1 cellular context compared by ENCODE assay signal in the genomic region with DNA sequence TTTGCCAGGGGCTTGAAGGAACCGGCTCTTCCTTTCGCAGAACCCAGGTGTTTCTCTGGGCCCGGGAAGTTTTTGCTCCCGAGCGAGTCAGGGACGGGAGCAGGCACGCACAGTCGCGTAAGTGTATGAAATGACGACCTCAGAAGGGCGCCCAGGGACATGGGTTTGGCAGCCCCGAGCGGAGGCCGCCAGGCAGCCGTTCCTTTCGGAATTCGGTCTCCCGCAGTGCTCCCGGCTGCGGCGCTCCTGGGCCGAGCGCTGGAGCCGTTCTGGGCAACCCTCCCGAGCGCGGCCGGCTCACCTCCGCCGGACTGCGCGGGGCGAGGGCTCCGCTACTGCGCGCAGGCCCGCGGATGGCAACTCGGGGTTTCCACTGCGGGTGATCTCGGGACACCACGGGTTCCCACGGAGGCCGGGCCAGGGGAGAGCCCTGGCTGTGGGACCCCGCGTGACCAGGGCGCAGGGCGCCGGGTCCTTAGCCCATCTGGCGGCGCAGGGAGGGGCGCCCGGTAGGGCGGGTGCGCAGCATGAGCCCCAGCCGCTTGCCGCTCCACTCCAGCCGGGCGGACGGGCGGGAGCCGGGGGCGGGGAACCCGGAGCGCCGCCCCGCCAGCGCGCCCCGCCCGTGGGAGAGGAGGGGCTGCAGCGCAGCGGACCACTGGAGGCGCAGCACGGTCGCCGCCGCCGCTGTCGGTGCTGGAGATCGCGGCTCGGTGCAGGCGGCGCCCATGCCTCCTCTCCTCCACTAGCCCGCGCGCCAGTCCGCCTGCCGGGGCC.
TF ChIP-seq lines count a peak whose summit lies in the region.

A gene (plus strand): TSS at position 690 of the 777 bp plus-strand sequence. CDS start 111,673 bp downstream, outside the sequence.

TF ChIP-seq in HEK293, 187 proteins besides CTCF, POLR2A, EP300 and RAD21 (continued from another document and continues in another):
- TF ChIP-seq, protein P1, sequence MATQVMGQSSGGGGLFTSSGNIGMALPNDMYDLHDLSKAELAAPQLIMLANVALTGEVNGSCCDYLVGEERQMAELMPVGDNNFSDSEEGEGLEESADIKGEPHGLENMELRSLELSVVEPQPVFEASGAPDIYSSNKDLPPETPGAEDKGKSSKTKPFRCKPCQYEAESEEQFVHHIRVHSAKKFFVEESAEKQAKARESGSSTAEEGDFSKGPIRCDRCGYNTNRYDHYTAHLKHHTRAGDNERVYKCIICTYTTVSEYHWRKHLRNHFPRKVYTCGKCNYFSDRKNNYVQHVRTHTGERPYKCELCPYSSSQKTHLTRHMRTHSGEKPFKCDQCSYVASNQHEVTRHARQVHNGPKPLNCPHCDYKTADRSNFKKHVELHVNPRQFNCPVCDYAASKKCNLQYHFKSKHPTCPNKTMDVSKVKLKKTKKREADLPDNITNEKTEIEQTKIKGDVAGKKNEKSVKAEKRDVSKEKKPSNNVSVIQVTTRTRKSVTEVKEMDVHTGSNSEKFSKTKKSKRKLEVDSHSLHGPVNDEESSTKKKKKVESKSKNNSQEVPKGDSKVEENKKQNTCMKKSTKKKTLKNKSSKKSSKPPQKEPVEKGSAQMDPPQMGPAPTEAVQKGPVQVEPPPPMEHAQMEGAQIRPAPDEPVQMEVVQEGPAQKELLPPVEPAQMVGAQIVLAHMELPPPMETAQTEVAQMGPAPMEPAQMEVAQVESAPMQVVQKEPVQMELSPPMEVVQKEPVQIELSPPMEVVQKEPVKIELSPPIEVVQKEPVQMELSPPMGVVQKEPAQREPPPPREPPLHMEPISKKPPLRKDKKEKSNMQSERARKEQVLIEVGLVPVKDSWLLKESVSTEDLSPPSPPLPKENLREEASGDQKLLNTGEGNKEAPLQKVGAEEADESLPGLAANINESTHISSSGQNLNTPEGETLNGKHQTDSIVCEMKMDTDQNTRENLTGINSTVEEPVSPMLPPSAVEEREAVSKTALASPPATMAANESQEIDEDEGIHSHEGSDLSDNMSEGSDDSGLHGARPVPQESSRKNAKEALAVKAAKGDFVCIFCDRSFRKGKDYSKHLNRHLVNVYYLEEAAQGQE (tag by site-specific recombination; IDR thresholded peaks at IDR 0.05): no peak
- TF ChIP-seq, protein P2, sequence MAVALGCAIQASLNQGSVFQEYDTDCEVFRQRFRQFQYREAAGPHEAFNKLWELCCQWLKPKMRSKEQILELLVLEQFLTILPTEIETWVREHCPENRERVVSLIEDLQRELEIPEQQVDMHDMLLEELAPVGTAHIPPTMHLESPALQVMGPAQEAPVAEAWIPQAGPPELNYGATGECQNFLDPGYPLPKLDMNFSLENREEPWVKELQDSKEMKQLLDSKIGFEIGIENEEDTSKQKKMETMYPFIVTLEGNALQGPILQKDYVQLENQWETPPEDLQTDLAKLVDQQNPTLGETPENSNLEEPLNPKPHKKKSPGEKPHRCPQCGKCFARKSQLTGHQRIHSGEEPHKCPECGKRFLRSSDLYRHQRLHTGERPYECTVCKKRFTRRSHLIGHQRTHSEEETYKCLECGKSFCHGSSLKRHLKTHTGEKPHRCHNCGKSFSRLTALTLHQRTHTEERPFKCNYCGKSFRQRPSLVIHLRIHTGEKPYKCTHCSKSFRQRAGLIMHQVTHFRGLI (tag by site-specific recombination; IDR thresholded peaks at IDR 0.05): peak; percentile 83
- TF ChIP-seq REPIN1 (tag by site-specific recombination; IDR thresholded peaks at IDR 0.05; ENCODE audit: low read depth) (no peak), ZFP69B (tag by site-specific recombination; IDR thresholded peaks at IDR 0.05) (0 out of 2 replicates have a peak, but pooled peaks have one; percentile 26), ZNF624 (tag by site-specific recombination; IDR thresholded peaks at IDR 0.05) (no peak), ZNF248 (tag by site-specific recombination; IDR thresholded peaks at IDR 0.05) (no peak), IKZF3 (tag by site-specific recombination; IDR thresholded peaks at IDR 0.05) (no peak; the same call in 1 of the 2 replicates), KLF9 (tag by site-specific recombination; IDR thresholded peaks at IDR 0.05; ENCODE audit: low read depth) (0 out of 2 replicates have a peak, but pooled peaks have one; percentile 21), ZNF214 (tag by site-specific recombination; IDR thresholded peaks at IDR 0.05; ENCODE audit: borderline replicate concordance) (no peak), TCF7L2 (IDR thresholded peaks at IDR 0.05; ENCODE audit: borderline replicate concordance, low read depth, low read length) (no peak), ZNF354C (tag by site-specific recombination; IDR thresholded peaks at IDR 0.05; ENCODE audit: borderline replicate concordance, low read depth) (no peak), HOXA7 (CRISPR knock-in tag; IDR thresholded peaks at IDR 0.05; ENCODE audit: borderline replicate concordance) (no peak), ZNF433 (tag by site-specific recombination; IDR thresholded peaks at IDR 0.05; ENCODE audit: low read depth) (no peak), ZNF548 (tag by site-specific recombination; IDR thresholded peaks at IDR 0.05) (no peak), ZNF404 (tag by site-specific recombination; IDR thresholded peaks at IDR 0.05) (no peak), FEZF1 (tag by site-specific recombination; IDR thresholded peaks at IDR 0.05) (no peak), ZBTB17 (tag by site-specific recombination; IDR thresholded peaks at IDR 0.05) (peak; percentile 78), ZNF768 (tag by site-specific recombination; IDR thresholded peaks at IDR 0.05) (no peak), ZNF121 (tag by site-specific recombination; IDR thresholded peaks at IDR 0.05) (no peak), KLF10 (tag by site-specific recombination; IDR thresholded peaks at IDR 0.05) (peak; percentile 29; the same call in 1 of the 2 replicates)
- TF ChIP-seq, protein P3, sequence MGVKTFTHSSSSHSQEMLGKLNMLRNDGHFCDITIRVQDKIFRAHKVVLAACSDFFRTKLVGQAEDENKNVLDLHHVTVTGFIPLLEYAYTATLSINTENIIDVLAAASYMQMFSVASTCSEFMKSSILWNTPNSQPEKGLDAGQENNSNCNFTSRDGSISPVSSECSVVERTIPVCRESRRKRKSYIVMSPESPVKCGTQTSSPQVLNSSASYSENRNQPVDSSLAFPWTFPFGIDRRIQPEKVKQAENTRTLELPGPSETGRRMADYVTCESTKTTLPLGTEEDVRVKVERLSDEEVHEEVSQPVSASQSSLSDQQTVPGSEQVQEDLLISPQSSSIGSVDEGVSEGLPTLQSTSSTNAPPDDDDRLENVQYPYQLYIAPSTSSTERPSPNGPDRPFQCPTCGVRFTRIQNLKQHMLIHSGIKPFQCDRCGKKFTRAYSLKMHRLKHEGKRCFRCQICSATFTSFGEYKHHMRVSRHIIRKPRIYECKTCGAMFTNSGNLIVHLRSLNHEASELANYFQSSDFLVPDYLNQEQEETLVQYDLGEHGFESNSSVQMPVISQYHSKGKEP (tag by site-specific recombination; IDR thresholded peaks at IDR 0.05): 0 out of 2 replicates have a peak, but pooled peaks have one; percentile 52
- TF ChIP-seq, protein P4, sequence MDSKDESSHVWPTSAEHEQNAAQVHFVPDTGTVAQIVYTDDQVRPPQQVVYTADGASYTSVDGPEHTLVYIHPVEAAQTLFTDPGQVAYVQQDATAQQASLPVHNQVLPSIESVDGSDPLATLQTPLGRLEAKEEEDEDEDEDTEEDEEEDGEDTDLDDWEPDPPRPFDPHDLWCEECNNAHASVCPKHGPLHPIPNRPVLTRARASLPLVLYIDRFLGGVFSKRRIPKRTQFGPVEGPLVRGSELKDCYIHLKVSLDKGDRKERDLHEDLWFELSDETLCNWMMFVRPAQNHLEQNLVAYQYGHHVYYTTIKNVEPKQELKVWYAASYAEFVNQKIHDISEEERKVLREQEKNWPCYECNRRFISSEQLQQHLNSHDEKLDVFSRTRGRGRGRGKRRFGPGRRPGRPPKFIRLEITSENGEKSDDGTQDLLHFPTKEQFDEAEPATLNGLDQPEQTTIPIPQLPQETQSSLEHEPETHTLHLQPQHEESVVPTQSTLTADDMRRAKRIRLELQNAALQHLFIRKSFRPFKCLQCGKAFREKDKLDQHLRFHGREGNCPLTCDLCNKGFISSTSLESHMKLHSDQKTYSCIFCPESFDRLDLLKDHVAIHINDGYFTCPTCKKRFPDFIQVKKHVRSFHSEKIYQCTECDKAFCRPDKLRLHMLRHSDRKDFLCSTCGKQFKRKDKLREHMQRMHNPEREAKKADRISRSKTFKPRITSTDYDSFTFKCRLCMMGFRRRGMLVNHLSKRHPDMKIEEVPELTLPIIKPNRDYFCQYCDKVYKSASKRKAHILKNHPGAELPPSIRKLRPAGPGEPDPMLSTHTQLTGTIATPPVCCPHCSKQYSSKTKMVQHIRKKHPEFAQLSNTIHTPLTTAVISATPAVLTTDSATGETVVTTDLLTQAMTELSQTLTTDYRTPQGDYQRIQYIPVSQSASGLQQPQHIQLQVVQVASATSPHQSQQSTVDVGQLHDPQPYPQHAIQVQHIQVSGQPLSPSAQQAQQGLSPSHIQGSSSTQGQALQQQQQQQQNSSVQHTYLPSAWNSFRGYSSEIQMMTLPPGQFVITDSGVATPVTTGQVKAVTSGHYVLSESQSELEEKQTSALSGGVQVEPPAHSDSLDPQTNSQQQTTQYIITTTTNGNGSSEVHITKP (tag by site-specific recombination; IDR thresholded peaks at IDR 0.05): no peak
- TF ChIP-seq, protein P5, sequence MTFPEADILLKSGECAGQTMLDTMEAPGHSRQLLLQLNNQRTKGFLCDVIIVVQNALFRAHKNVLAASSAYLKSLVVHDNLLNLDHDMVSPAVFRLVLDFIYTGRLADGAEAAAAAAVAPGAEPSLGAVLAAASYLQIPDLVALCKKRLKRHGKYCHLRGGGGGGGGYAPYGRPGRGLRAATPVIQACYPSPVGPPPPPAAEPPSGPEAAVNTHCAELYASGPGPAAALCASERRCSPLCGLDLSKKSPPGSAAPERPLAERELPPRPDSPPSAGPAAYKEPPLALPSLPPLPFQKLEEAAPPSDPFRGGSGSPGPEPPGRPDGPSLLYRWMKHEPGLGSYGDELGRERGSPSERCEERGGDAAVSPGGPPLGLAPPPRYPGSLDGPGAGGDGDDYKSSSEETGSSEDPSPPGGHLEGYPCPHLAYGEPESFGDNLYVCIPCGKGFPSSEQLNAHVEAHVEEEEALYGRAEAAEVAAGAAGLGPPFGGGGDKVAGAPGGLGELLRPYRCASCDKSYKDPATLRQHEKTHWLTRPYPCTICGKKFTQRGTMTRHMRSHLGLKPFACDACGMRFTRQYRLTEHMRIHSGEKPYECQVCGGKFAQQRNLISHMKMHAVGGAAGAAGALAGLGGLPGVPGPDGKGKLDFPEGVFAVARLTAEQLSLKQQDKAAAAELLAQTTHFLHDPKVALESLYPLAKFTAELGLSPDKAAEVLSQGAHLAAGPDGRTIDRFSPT (tag by site-specific recombination; IDR thresholded peaks at IDR 0.05): peak; percentile 52; the same call in 1 of the 2 replicates
- TF ChIP-seq, protein P6, sequence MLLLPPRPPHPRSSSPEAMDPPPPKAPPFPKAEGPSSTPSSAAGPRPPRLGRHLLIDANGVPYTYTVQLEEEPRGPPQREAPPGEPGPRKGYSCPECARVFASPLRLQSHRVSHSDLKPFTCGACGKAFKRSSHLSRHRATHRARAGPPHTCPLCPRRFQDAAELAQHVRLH (tag by site-specific recombination; IDR thresholded peaks at IDR 0.05): no peak
- TF ChIP-seq, protein P7, sequence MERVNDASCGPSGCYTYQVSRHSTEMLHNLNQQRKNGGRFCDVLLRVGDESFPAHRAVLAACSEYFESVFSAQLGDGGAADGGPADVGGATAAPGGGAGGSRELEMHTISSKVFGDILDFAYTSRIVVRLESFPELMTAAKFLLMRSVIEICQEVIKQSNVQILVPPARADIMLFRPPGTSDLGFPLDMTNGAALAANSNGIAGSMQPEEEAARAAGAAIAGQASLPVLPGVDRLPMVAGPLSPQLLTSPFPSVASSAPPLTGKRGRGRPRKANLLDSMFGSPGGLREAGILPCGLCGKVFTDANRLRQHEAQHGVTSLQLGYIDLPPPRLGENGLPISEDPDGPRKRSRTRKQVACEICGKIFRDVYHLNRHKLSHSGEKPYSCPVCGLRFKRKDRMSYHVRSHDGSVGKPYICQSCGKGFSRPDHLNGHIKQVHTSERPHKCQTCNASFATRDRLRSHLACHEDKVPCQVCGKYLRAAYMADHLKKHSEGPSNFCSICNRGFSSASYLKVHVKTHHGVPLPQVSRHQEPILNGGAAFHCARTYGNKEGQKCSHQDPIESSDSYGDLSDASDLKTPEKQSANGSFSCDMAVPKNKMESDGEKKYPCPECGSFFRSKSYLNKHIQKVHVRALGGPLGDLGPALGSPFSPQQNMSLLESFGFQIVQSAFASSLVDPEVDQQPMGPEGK (tag by site-specific recombination; IDR thresholded peaks at IDR 0.05): peak; percentile 34
- TF ChIP-seq, protein P8, sequence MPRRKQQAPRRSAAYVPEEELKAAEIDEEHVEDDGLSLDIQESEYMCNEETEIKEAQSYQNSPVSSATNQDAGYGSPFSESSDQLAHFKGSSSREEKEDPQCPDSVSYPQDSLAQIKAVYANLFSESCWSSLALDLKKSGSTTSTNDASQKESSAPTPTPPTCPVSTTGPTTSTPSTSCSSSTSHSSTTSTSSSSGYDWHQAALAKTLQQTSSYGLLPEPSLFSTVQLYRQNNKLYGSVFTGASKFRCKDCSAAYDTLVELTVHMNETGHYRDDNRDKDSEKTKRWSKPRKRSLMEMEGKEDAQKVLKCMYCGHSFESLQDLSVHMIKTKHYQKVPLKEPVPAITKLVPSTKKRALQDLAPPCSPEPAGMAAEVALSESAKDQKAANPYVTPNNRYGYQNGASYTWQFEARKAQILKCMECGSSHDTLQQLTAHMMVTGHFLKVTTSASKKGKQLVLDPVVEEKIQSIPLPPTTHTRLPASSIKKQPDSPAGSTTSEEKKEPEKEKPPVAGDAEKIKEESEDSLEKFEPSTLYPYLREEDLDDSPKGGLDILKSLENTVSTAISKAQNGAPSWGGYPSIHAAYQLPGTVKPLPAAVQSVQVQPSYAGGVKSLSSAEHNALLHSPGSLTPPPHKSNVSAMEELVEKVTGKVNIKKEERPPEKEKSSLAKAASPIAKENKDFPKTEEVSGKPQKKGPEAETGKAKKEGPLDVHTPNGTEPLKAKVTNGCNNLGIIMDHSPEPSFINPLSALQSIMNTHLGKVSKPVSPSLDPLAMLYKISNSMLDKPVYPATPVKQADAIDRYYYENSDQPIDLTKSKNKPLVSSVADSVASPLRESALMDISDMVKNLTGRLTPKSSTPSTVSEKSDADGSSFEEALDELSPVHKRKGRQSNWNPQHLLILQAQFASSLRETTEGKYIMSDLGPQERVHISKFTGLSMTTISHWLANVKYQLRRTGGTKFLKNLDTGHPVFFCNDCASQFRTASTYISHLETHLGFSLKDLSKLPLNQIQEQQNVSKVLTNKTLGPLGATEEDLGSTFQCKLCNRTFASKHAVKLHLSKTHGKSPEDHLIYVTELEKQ (tag by site-specific recombination; IDR thresholded peaks at IDR 0.05; ENCODE audit: borderline replicate concordance): no peak
- TF ChIP-seq, protein P9, sequence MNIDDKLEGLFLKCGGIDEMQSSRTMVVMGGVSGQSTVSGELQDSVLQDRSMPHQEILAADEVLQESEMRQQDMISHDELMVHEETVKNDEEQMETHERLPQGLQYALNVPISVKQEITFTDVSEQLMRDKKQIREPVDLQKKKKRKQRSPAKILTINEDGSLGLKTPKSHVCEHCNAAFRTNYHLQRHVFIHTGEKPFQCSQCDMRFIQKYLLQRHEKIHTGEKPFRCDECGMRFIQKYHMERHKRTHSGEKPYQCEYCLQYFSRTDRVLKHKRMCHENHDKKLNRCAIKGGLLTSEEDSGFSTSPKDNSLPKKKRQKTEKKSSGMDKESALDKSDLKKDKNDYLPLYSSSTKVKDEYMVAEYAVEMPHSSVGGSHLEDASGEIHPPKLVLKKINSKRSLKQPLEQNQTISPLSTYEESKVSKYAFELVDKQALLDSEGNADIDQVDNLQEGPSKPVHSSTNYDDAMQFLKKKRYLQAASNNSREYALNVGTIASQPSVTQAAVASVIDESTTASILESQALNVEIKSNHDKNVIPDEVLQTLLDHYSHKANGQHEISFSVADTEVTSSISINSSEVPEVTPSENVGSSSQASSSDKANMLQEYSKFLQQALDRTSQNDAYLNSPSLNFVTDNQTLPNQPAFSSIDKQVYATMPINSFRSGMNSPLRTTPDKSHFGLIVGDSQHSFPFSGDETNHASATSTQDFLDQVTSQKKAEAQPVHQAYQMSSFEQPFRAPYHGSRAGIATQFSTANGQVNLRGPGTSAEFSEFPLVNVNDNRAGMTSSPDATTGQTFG (tag by site-specific recombination; IDR thresholded peaks at IDR 0.05; ENCODE audit: borderline replicate concordance): no peak
